8 cellular contexts compared by ENCODE assay signal in genomic region chr15:74994685-74995084, GRCh38. TPM values are rescaled to one million over a fixed set of nuclear protein-coding genes. Genes with fewer than 3 reads are reported as not detected.
A peak's percentile ranks its signal among the peaks of the same experiment; 100 is the strongest.
DNase-seq lines count a peak whose midpoint lies in the region; ATAC-seq and TF ChIP-seq lines count a peak whose summit lies in the region.

No MANE protein-coding gene starts in this region.

- H3K27me3 ChIP-seq in left ventricle myocardium inferior (ENCODE audit: low read depth) (peaks cover 52% of the 10 kb centered on the region), thoracic aorta (replicated peaks; ENCODE audit: insufficient read depth) (no peaks in the 10 kb centered on the region)

- H3K9me3 Mint-ChIP-seq in activated T-helper 1 cell treated with anti-CD3 and anti-CD28 coated beads, Interleukin-12 subunit alpha, Interleukin-12 subunit beta, Interleukin-2, Interleukin-4 antibody, amounts not matched to agents 30 ng/mL and 10 ng/mL and 1 ng/mL, durations not matched to agents 14 hours and 24 hours and 36 hours, result no peaks in the 10 kb centered on the region
- peaks cover 0 to 4% (median 0%) of the 10 kb centered on the region in 6 donors for H3K9me3 Mint-ChIP-seq in immature natural killer cell

- H3K27ac ChIP-seq in left ventricle myocardium inferior (replicated peaks) (no peak overlapping the region), thoracic aorta (no peak overlapping the region)

- peaks cover 34% of the 10 kb centered on the region for H3K27me3 Mint-ChIP-seq in activated T-helper 1 cell treated with anti-CD3 and anti-CD28 coated beads, Interleukin-12 subunit alpha, Interleukin-12 subunit beta, Interleukin-2, Interleukin-4 antibody, amounts not matched to agents 30 ng/mL and 10 ng/mL and 1 ng/mL, durations not matched to agents 14 hours and 24 hours and 36 hours (ENCODE audit: insufficient read depth)
- H3K27me3 Mint-ChIP-seq in immature natural killer cell (ENCODE audit: low read depth in 3 of 3), result peaks cover 8 to 30% (median 10%) of the 10 kb centered on the region in 3 donors

- H3K9me3 ChIP-seq in left ventricle myocardium inferior (replicated peaks) (no peaks in the 10 kb centered on the region), thoracic aorta (no peaks in the 10 kb centered on the region)

- H3K4me1 ChIP-seq in left ventricle myocardium inferior, result peaks cover 11% of the 10 kb centered on the region
- H3K4me1 ChIP-seq in thoracic aorta (ENCODE audit: control insufficient read depth in 1 of 2, low read depth in 2 of 2), result peaks cover 5 to 14% of the 10 kb centered on the region in 2 donors

- no peaks in the 10 kb centered on the region for H3K36me3 Mint-ChIP-seq in activated T-helper 1 cell treated with anti-CD3 and anti-CD28 coated beads, Interleukin-12 subunit alpha, Interleukin-12 subunit beta, Interleukin-2, Interleukin-4 antibody, amounts not matched to agents 30 ng/mL and 10 ng/mL and 1 ng/mL, durations not matched to agents 14 hours and 24 hours and 36 hours (ENCODE audit: low read depth)
- no peaks in the 10 kb centered on the region for H3K36me3 Mint-ChIP-seq in immature natural killer cell

- H3K4me3 ChIP-seq in left ventricle myocardium inferior (peak overlapping the region; percentile 77), thoracic aorta (peak overlapping the region; percentile 82)

- intact Hi-C loops in left ventricle myocardium inferior (cut with micrococcal nuclease), result no loop called here
- intact Hi-C loops in Right ventricle myocardium inferior (cut with DNase I), result no loop called here
- intact Hi-C loops in activated T-helper 1 cell treated with anti-CD3 and anti-CD28 coated beads, Interleukin-12 subunit alpha, Interleukin-12 subunit beta, Interleukin-2, Interleukin-4 antibody, amounts not matched to agents 30 ng/mL and 10 ng/mL and 1 ng/mL, durations not matched to agents 14 hours and 24 hours and 36 hours (cut with micrococcal nuclease), result loop anchor here (1.0 kb wide), 4 partner anchors 10 to 210 kb away; partner anchors contain the start of genes PPCDC and RPP25

- H3K4me3 Mint-ChIP-seq in activated T-helper 1 cell treated with anti-CD3 and anti-CD28 coated beads, Interleukin-12 subunit alpha, Interleukin-12 subunit beta, Interleukin-2, Interleukin-4 antibody, amounts not matched to agents 30 ng/mL and 10 ng/mL and 1 ng/mL, durations not matched to agents 14 hours and 24 hours and 36 hours, result peak overlapping the region; percentile 59
- H3K4me3 Mint-ChIP-seq in immature natural killer cell, result peak overlapping the region; percentile 77 to 85 (median 80)

- no peak for ATAC-seq in Right ventricle myocardium inferior
- no peak for ATAC-seq in thoracic aorta (ENCODE audit: insufficient number of reproducible peaks, low FRiP score, low read depth)
- ATAC-seq in GM21390 (IDR thresholded peaks at IDR 0.05; ENCODE audit: unreplicated experiment), result no peak
- no peak for ATAC-seq in HG03175 (IDR thresholded peaks at IDR 0.05; ENCODE audit: unreplicated experiment)

- H3K27ac Mint-ChIP-seq in activated T-helper 1 cell treated with anti-CD3 and anti-CD28 coated beads, Interleukin-12 subunit alpha, Interleukin-12 subunit beta, Interleukin-2, Interleukin-4 antibody, amounts not matched to agents 30 ng/mL and 10 ng/mL and 1 ng/mL, durations not matched to agents 14 hours and 24 hours and 36 hours, result no peak overlapping the region
- H3K27ac Mint-ChIP-seq in immature natural killer cell, result peak overlapping the region in 1 of 6 donors; percentile 15

- TF ChIP-seq CTCF in left ventricle myocardium inferior (IDR thresholded peaks at IDR 0.05; ENCODE audit: borderline replicate concordance), result no peak
- TF ChIP-seq CTCF in thoracic aorta (IDR thresholded peaks at IDR 0.05), result no peak

- peaks cover 4% of the 10 kb centered on the region for H3K4me1 Mint-ChIP-seq in activated T-helper 1 cell treated with anti-CD3 and anti-CD28 coated beads, Interleukin-12 subunit alpha, Interleukin-12 subunit beta, Interleukin-2, Interleukin-4 antibody, amounts not matched to agents 30 ng/mL and 10 ng/mL and 1 ng/mL, durations not matched to agents 14 hours and 24 hours and 36 hours (ENCODE audit: low read depth)
- H3K4me1 Mint-ChIP-seq in immature natural killer cell, result peaks cover 15% of the 10 kb centered on the region in 2 donors

- no peaks in the 10 kb centered on the region for H3K36me3 ChIP-seq in left ventricle myocardium inferior
- H3K36me3 ChIP-seq in thoracic aorta, result no peaks in the 10 kb centered on the region

- DNase-seq in left ventricle myocardium inferior (no peak), Right ventricle myocardium inferior (ENCODE audit: missing footprints) (no peak), immature natural killer cell (no peak), thoracic aorta (ENCODE audit: low spot score) (no peak), SW480 (ENCODE audit: low spot score) (no peak)
- no peak for DNase-seq in activated T-helper 1 cell treated with anti-CD3 and anti-CD28 coated beads, Interleukin-12 subunit alpha, Interleukin-12 subunit beta, Interleukin-2, Interleukin-4 antibody, amounts not matched to agents 30 ng/mL and 10 ng/mL and 1 ng/mL, durations not matched to agents 14 hours and 24 hours and 36 hours (ENCODE audit: low spot score)

RNA-seq across cellular contexts. Expression of gene SCAMP5, which starts 0.7 kb away (rescaled TPM):
- total RNA-seq in left ventricle myocardium inferior (3.0 TPM), Right ventricle myocardium inferior (1.9 TPM), thoracic aorta (1 to 10 TPM; 1.5 to 3.5 TPM)
- total RNA-seq in activated T-helper 1 cell treated with anti-CD3 and anti-CD28 coated beads, Interleukin-12 subunit alpha, Interleukin-12 subunit beta, Interleukin-2, Interleukin-4 antibody, amounts not matched to agents 30 ng/mL and 10 ng/mL and 1 ng/mL, durations not matched to agents 14 hours and 24 hours and 36 hours, result 2.0 and 3.5 TPM in 2 replicates
- polyA plus RNA-seq in immature natural killer cell, result not detected

RNA-seq across cellular contexts. Expression of gene PPCDC, which starts 28.7 kb away (rescaled TPM):
- total RNA-seq in left ventricle myocardium inferior (5.0 TPM), Right ventricle myocardium inferior (5.2 TPM), thoracic aorta (10 to 100 TPM in 1 of 2 donors, 1 to 10 TPM in 1; 8.5 to 13.7 TPM)
- 25.0 and 27.1 TPM in 2 replicates for total RNA-seq in activated T-helper 1 cell treated with anti-CD3 and anti-CD28 coated beads, Interleukin-12 subunit alpha, Interleukin-12 subunit beta, Interleukin-2, Interleukin-4 antibody, amounts not matched to agents 30 ng/mL and 10 ng/mL and 1 ng/mL, durations not matched to agents 14 hours and 24 hours and 36 hours
- 10 to 100 TPM; 20.8 to 23.9 (median 23.1) TPM for polyA plus RNA-seq in immature natural killer cell

RNA-seq across cellular contexts. Expression of gene RPP25, which starts 38.1 kb away (rescaled TPM):
- total RNA-seq in left ventricle myocardium inferior (2.4 TPM), Right ventricle myocardium inferior (2.7 TPM), thoracic aorta (10 to 100 TPM; 11.7 to 11.8 TPM)
- total RNA-seq in activated T-helper 1 cell treated with anti-CD3 and anti-CD28 coated beads, Interleukin-12 subunit alpha, Interleukin-12 subunit beta, Interleukin-2, Interleukin-4 antibody, amounts not matched to agents 30 ng/mL and 10 ng/mL and 1 ng/mL, durations not matched to agents 14 hours and 24 hours and 36 hours, result 13.3 and 15.3 TPM in 2 replicates
- polyA plus RNA-seq in immature natural killer cell, result 1 to 10 TPM; 1.4 to 3.1 (median 2.1) TPM

RNA-seq across cellular contexts. Expression of gene COX5A, which starts 56.8 kb away (rescaled TPM):
- 1,257 TPM for total RNA-seq in left ventricle myocardium inferior
- 1,490 TPM for total RNA-seq in Right ventricle myocardium inferior
- total RNA-seq in activated T-helper 1 cell treated with anti-CD3 and anti-CD28 coated beads, Interleukin-12 subunit alpha, Interleukin-12 subunit beta, Interleukin-2, Interleukin-4 antibody, amounts not matched to agents 30 ng/mL and 10 ng/mL and 1 ng/mL, durations not matched to agents 14 hours and 24 hours and 36 hours, result 273 and 290 TPM in 2 replicates
- 100 to 1,000 TPM; 373 to 458 (median 447) TPM for polyA plus RNA-seq in immature natural killer cell
- 10 to 100 TPM; 45.2 to 66.3 TPM for total RNA-seq in thoracic aorta
